28 cellular contexts compared by ENCODE assay signal in the genomic region with DNA sequence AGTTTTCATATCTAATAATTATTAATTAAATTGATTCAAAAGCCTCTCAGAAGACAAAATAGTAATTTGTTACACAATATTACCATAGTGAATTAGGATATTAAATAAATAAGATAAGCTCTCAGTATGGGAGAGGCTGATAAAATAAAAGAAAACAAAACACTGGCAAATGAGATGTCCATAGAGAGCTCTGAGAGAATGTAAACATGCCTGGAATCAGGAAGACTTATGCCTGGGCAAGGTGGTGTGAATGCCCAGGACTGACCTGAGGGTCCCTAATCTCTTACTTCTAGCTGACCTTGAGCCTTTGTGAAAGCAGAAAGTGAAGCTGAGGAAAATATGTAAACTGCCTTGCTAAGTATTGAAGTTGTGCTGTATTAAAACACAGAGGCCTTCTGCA.
DNase-seq lines count a peak whose midpoint lies in the region; ATAC-seq and TF ChIP-seq lines count a peak whose summit lies in the region.
"Had no signal": no experiment of that assay in that cellular context is flagged by ENCODE, and none has a peak within 500 bp of the region (broad histone marks: within the 10 kb centered on the region; RNA-seq: fewer than 3 reads in every experiment).

No MANE protein-coding gene starts in this region.

- peak; percentile 60 for ATAC-seq in left lung
- no peak for ATAC-seq in HG02884 (IDR thresholded peaks at IDR 0.05; ENCODE audit: unreplicated experiment)
- ATAC-seq: K562 had no signal

- peaks cover 75% of the 10 kb centered on the region for H3K27me3 Mint-ChIP-seq in MCF 10A (ENCODE audit: insufficient read depth, unreplicated experiment)
- H3K27me3 Mint-ChIP-seq: CD8-positive, alpha-beta memory T cell had no signal

- H3K9me3 ChIP-seq in left lung: no peaks in the 10 kb centered on the region
- H3K9me3 ChIP-seq: BE2C, MG63, SJSA1 had no signal

- BruUV-seq in MCF 10A (replicated peaks; lab: Mats Ljungman, UMichigan): no TSS peak

- CTCF ChIA-PET in MCF 10A (lab: Yijun Ruan, JAX): interaction anchor here (0.7 to 1.0 kb wide), 3 partner anchors 9 to 268 kb away, joined by 3 to 4 read pairs (median 3); no protein-coding TSS in a partner anchor

- no peaks in the 10 kb centered on the region for H3K9me3 Mint-ChIP-seq in MCF 10A (ENCODE audit: unreplicated experiment)

- no peak overlapping the region for H3K27ac Mint-ChIP-seq in MCF 10A (ENCODE audit: low read depth, unreplicated experiment)
- H3K27ac Mint-ChIP-seq: CD14-positive monocyte; CD8-positive, alpha-beta memory T cell had no signal

- DNase-seq in DMS53 (lab: John Stamatoyannopoulos, UW): peak; percentile 6
- no peak for DNase-seq in DMS53 treated with DMSO at 0.1 percent for 48 hours (lab: John Stamatoyannopoulos, UW; ENCODE audit: unreplicated experiment)
- DNase-seq in UCSD-AML1 (lab: John Stamatoyannopoulos, UW; ENCODE audit: unreplicated experiment): peak; percentile 5
- DNase-seq in left lung: no peak
- DNase-seq in stimulated activated CD4-positive, alpha-beta T cell treated with anti-CD3 and anti-CD28 coated beads, Interleukin-4, amount 100 ng/mL, for 1 hour: no peak
- no peak for DNase-seq in MCF 10A (ENCODE audit: unreplicated experiment)
- DNase-seq: ACHN; BE2C; CD8-positive, alpha-beta memory T cell; DMS 273 treated with DMSO at 0.1 percent for 48 hours; DND-41; H7; Kasumi-1; MG63; NCI-H1417 treated with DMSO at 0.1 percent for 48 hours; NCI-H187 treated with DMSO at 0.1 percent for 48 hours; NCI-H2171 treated with DMSO at 0.1 percent for 48 hours; NCI-H524; NCI-H82; NK-92 treated with Interleukin-12 subunit alpha and Interleukin-12 subunit beta, amount 100 ng/mL, for 24 hours; PC-9; Right ventricle myocardium superior; RPMI8226 had no signal

- H3K4me1 ChIP-seq in left lung: no peaks in the 10 kb centered on the region
- H3K4me1 ChIP-seq: BE2C, SJSA1 had no signal

- no peak overlapping the region for H3K4me3 ChIP-seq in left lung
- H3K4me3 ChIP-seq: K562, MG63, PC-9, SJSA1 had no signal

- no peak overlapping the region for H3K27ac ChIP-seq in left lung
- H3K27ac ChIP-seq: 22Rv1, PC-9, SJSA1 had no signal

- intact Hi-C loops in left lung (cut with DNase I) (no loop called here), MCF 10A (cut with micrococcal nuclease) (no loop called here)

- no peak overlapping the region for H3K4me3 Mint-ChIP-seq in MCF 10A (ENCODE audit: unreplicated experiment)
- H3K4me3 Mint-ChIP-seq: CD14-positive monocyte; CD8-positive, alpha-beta memory T cell had no signal

- POLR2A ChIA-PET in MCF 10A (lab: Yijun Ruan, JAX): interaction anchor here (0.6 kb wide), 1 partner anchor 60 kb away, joined by 5 read pairs; no protein-coding TSS in a partner anchor

- no peaks in the 10 kb centered on the region for H3K36me3 ChIP-seq in left lung
- H3K36me3 ChIP-seq: BE2C, MG63, SJSA1 had no signal

- TF ChIP-seq CTCF in left lung (IDR thresholded peaks at IDR 0.05) (no peak), MCF 10A (IDR thresholded peaks at IDR 0.05; ENCODE audit: unreplicated experiment) (no peak)

- H3K27me3 ChIP-seq in left lung: no peaks in the 10 kb centered on the region
- H3K27me3 ChIP-seq: BE2C, MG63, SJSA1 had no signal

- H3K36me3 Mint-ChIP-seq in MCF 10A (ENCODE audit: insufficient read depth, unreplicated experiment): no peaks in the 10 kb centered on the region
- H3K36me3 Mint-ChIP-seq: CD14-positive monocyte; CD8-positive, alpha-beta memory T cell had no signal

- H3K4me1 Mint-ChIP-seq in MCF 10A (ENCODE audit: insufficient read depth, unreplicated experiment): no peaks in the 10 kb centered on the region
- H3K4me1 Mint-ChIP-seq: CD8-positive, alpha-beta memory T cell had no signal

Comparison
In these comparisons a context has a peak if more than half of its experiments do, and no peak if none do; other contexts are left out.
1. DNase-seq: peak in DMS53 (single experiment) and UCSD-AML1 (single experiment); none in DMS53 treated with DMSO at 0.1 percent for 48 hours (single experiment), left lung (0 of 2), stimulated activated CD4-positive, alpha-beta T cell treated with anti-CD3 and anti-CD28 coated beads, Interleukin-4, amount 100 ng/mL, for 1 hour (single experiment) and MCF 10A (single experiment).